8 cellular contexts compared by ENCODE assay signal in the genomic region with DNA sequence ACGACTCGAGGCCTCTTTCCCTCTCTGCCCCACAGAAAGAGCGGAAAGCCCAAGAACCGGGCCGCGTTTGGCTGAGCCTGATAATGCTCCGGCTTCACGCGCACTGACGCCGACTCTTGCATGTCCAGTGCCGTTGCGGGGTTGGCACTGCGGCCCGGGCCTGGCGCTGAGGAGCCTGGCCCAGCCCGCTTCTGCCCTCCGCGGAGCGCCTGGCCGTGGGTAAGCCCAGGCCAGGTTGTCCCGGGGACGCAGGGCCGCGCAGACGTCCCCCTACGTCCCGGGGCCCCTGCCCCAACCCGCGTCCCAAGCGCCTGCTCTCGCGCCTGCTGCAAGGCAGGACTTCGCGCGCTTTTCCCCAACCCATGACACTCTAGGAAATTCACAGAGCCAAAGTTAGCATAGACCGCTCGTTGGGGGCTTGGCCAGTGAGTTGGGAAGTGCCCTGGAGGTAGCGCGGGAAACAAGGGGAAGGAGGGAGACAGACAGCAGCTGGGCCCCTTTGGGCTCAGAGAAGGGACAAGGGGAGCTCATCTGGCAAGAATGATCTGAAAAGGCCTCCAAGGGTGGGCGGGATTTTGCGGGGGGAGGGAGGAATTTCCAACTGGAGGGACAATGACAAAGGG. TPM values are rescaled to one million over a fixed set of nuclear protein-coding genes. Genes with fewer than 3 reads are reported as not detected.
DNase-seq lines count a peak whose midpoint lies in the region; ATAC-seq and TF ChIP-seq lines count a peak whose summit lies in the region.

No MANE protein-coding gene starts in this region.

- H3K4me3 ChIP-seq in iPS-11a (ENCODE audit: low read depth, low read length) (peak overlapping the region; percentile 43), spleen (peak overlapping the region; percentile 71 to 94 (median 86))

- ATAC-seq in activated T-cell treated with anti-CD3 and anti-CD28 coated beads, Interleukin-2, amount 50 U/mL, for 72 hours (replicated peaks in 1 of 2): no peak
- ATAC-seq in activated T-helper 17 cell treated with anti-CD3 and anti-CD28 coated beads, Interleukin-2, amount 50 U/mL, for 72 hours (replicated peaks): no peak

- peaks cover 28 to 53% (median 45%) of the 10 kb centered on the region in 6 donors for H3K4me1 ChIP-seq in spleen

- H3K27ac ChIP-seq in spleen: peak overlapping the region in 4 of 8 donors; percentile 77 to 90 (median 86)

- intact Hi-C loops in spleen (cut with DNase I; ENCODE audit: low total_unique reads): no loop called here

- H3K36me3 ChIP-seq in spleen: peaks cover 0 to 20% (median 8%) of the 10 kb centered on the region in 6 donors

- WGBS in spleen, 5 donors: 8 to 22% (median 12%) methylated on average over 9 to 42 of the region's 42 CpGs

- peaks cover 0 to 3% of the 10 kb centered on the region in 2 donors for H3K9me3 Mint-ChIP-seq in activated T-cell treated with anti-CD3 and anti-CD28 coated beads, Interleukin-2, amount 50 U/mL, for 72 hours
- no peaks in the 10 kb centered on the region for H3K9me3 Mint-ChIP-seq in activated T-helper 17 cell treated with anti-CD3 and anti-CD28 coated beads, Interleukin-2, amount 50 U/mL, for 72 hours

- peaks cover 2 to 8% of the 10 kb centered on the region in 2 donors for H3K36me3 Mint-ChIP-seq in activated T-cell treated with anti-CD3 and anti-CD28 coated beads, Interleukin-2, amount 50 U/mL, for 72 hours (ENCODE audit: insufficient read depth in 2 of 2)
- H3K36me3 Mint-ChIP-seq in activated T-helper 17 cell treated with anti-CD3 and anti-CD28 coated beads, Interleukin-2, amount 50 U/mL, for 72 hours (ENCODE audit: low read depth): peaks cover 10% of the 10 kb centered on the region

- H3K9me3 ChIP-seq in spleen: peaks cover 0 to 2% (median 0%) of the 10 kb centered on the region in 8 donors

- peaks cover 15% of the 10 kb centered on the region for H3K27me3 Mint-ChIP-seq in activated T-cell treated with anti-CD3 and anti-CD28 coated beads, Interleukin-2, amount 50 U/mL, for 72 hours (ENCODE audit: low read depth)
- H3K27me3 Mint-ChIP-seq in activated T-helper 17 cell treated with anti-CD3 and anti-CD28 coated beads, Interleukin-2, amount 50 U/mL, for 72 hours: peaks cover 4% of the 10 kb centered on the region

- TF ChIP-seq CTCF in spleen (IDR thresholded peaks at IDR 0.05 in 8 of 11, conservative IDR thresholded peaks at IDR 0.05 in 3 of 11): no peak

- no peak for TF ChIP-seq POLR2A in spleen (IDR thresholded peaks at IDR 0.05)

- peaks cover 23% of the 10 kb centered on the region for H3K4me1 Mint-ChIP-seq in activated T-cell treated with anti-CD3 and anti-CD28 coated beads, Interleukin-2, amount 50 U/mL, for 72 hours (ENCODE audit: low read depth)
- H3K4me1 Mint-ChIP-seq in activated T-helper 17 cell treated with anti-CD3 and anti-CD28 coated beads, Interleukin-2, amount 50 U/mL, for 72 hours: peaks cover 10% of the 10 kb centered on the region

- H3K27me3 ChIP-seq in spleen (replicated peaks in 1 of 7): no peaks in the 10 kb centered on the region

- peak overlapping the region; percentile 91 to 100 for H3K4me3 Mint-ChIP-seq in activated T-cell treated with anti-CD3 and anti-CD28 coated beads, Interleukin-2, amount 50 U/mL, for 72 hours
- H3K4me3 Mint-ChIP-seq in activated T-helper 17 cell treated with anti-CD3 and anti-CD28 coated beads, Interleukin-2, amount 50 U/mL, for 72 hours: peak overlapping the region; percentile 94

- H3K27ac Mint-ChIP-seq in activated T-cell treated with anti-CD3 and anti-CD28 coated beads, Interleukin-2, amount 50 U/mL, for 72 hours: no peak overlapping the region
- H3K27ac Mint-ChIP-seq in activated T-helper 17 cell treated with anti-CD3 and anti-CD28 coated beads, Interleukin-2, amount 50 U/mL, for 72 hours: peak overlapping the region; percentile 96

- no peak for DNase-seq in activated T-cell treated with anti-CD3 and anti-CD28 coated beads, Interleukin-2, amount 50 U/mL, for 72 hours
- no peak for DNase-seq in activated T-cell treated with anti-CD3 and anti-CD28 coated beads, Interleukin-2, amount 50 U/mL, for 48 hours
- DNase-seq in spleen (no peak), NOMO-1 (lab: John Stamatoyannopoulos, UW; ENCODE audit: unreplicated experiment in 2 of 2) (no peak), NCI-H1048 (lab: John Stamatoyannopoulos, UW) (no peak)
- no peak for DNase-seq in activated CD4-positive, alpha-beta T cell treated with anti-CD3 and anti-CD28 coated beads for 1 hour

RNA-seq across cellular contexts. Expression of a gene that starts 0.6 kb away (rescaled TPM):
- 10 to 100 TPM; 49.7 to 52.7 TPM for total RNA-seq in activated T-cell treated with anti-CD3 and anti-CD28 coated beads, Interleukin-2, amount 50 U/mL, for 72 hours
- total RNA-seq in activated T-helper 17 cell treated with anti-CD3 and anti-CD28 coated beads, Interleukin-2, amount 50 U/mL, for 72 hours: 10 to 100 TPM; 46.9 to 67.5 TPM
- 100 to 1,000 TPM in 6 of 7 donors, 10 to 100 TPM in 1; 89.0 to 131 (median 116) TPM for total RNA-seq in spleen
- 10 to 100 TPM; 28.1 to 47.4 (median 37.5) TPM for polyA plus RNA-seq in spleen
